In genomic region chr3:161863775-161864174, GRCh38 we compare ENCODE assay signal across 29 cellular contexts.
"Had no signal": no experiment of that assay in that cellular context is flagged by ENCODE, and none has a peak within 500 bp of the region (broad histone marks: within the 10 kb centered on the region; RNA-seq: fewer than 3 reads in every experiment).

No MANE protein-coding gene starts in this region.

- H3K9ac ChIP-seq: neural progenitor cell, parathyroid adenoma had no signal

- H3K36me3 ChIP-seq: neural progenitor cell, ovary, right lobe of liver, sigmoid colon, stomach, thoracic aorta, thyroid gland, tibial nerve, upper lobe of left lung, vagina had no signal

- ATAC-seq: naive thymus-derived CD4-positive, alpha-beta T cell; natural killer cell; psoas muscle; right cardiac atrium; right lobe of liver; stimulated activated effector memory CD8-positive, alpha-beta T cell treated with anti-CD3 and anti-CD28 coated beads, Interleukin-12 subunit alpha, Interleukin-12 subunit beta, amount 100 ng/mL, for 72 hours; stimulated activated naive B cell treated with anti-CD40 and anti-IgM and Interleukin-4, amounts not matched to agents 10 μg/mL and 1 μg/mL and 100 μg/mL, for 72 hours had no signal

- H3K27ac ChIP-seq: neural progenitor cell, ovary, parathyroid adenoma, psoas muscle, right lobe of liver, sigmoid colon, stomach, thoracic aorta, thyroid gland, tibial nerve, upper lobe of left lung, vagina had no signal

- H3K27me3 ChIP-seq: neural progenitor cell, ovary, right lobe of liver, sigmoid colon, stomach, thyroid gland, tibial nerve, upper lobe of left lung, vagina had no signal

- H3K36me3 Mint-ChIP-seq: naive thymus-derived CD4-positive, alpha-beta T cell; natural killer cell; neural progenitor cell; stimulated activated effector memory CD8-positive, alpha-beta T cell treated with anti-CD3 and anti-CD28 coated beads, Interleukin-12 subunit alpha, Interleukin-12 subunit beta, amount 100 ng/mL, for 72 hours; stimulated activated naive B cell treated with anti-CD40 and anti-IgM and Interleukin-4, amounts not matched to agents 10 μg/mL and 1 μg/mL and 100 μg/mL, for 72 hours had no signal

- H3K9me3 Mint-ChIP-seq: nephron; neural progenitor cell; stimulated activated naive B cell treated with anti-CD40 and anti-IgM and Interleukin-4, amounts not matched to agents 10 μg/mL and 1 μg/mL and 100 μg/mL, for 72 hours; stimulated activated naive CD8-positive, alpha-beta T cell treated with anti-CD3 and anti-CD28 coated beads, Interleukin-15, Interleukin-2, amounts not matched to agents 100 ng/mL and 50 ng/mL, for 24 hours had no signal

- H2AFZ ChIP-seq: neural progenitor cell, parathyroid adenoma had no signal

- DNase-seq: naive thymus-derived CD4-positive, alpha-beta T cell; natural killer cell; occipital lobe; ovary; posterior cingulate gyrus; psoas muscle; right cardiac atrium; right lobe of liver; sigmoid colon; small intestine; stimulated activated CD4-positive, alpha-beta T cell treated with anti-CD3 and anti-CD28 coated beads, Interleukin-15, amount 100 ng/mL, for 24 hours; stimulated activated CD4-positive, alpha-beta T cell treated with anti-CD3 and anti-CD28 coated beads, Interleukin-2, amount 100 ng/mL, for 24 hours; stimulated activated CD4-positive, alpha-beta T cell treated with anti-CD3 and anti-CD28 coated beads, Interleukin-2, amount 100 ng/mL, for 48 hours; stimulated activated CD4-positive, alpha-beta T cell treated with anti-CD3 and anti-CD28 coated beads, Interleukin-4, amount 100 ng/mL, for 4 hours; stimulated activated naive B cell treated with anti-CD40 and anti-IgM and Interleukin-4, amounts not matched to agents 10 μg/mL and 1 μg/mL and 100 μg/mL, for 72 hours; stimulated activated naive CD4-positive, alpha-beta T cell treated with Interleukin-2 at 50 U/mL for 16 hours; stomach; thyroid gland; trophoblast cell; upper lobe of left lung had no signal

- H3K9me3 ChIP-seq: ovary, psoas muscle, right lobe of liver, sigmoid colon, stomach, thoracic aorta, thyroid gland, tibial nerve, upper lobe of left lung, vagina had no signal

- H3K4me1 Mint-ChIP-seq: naive thymus-derived CD4-positive, alpha-beta T cell; natural killer cell; nephron; stimulated activated effector memory CD8-positive, alpha-beta T cell treated with anti-CD3 and anti-CD28 coated beads, Interleukin-12 subunit alpha, Interleukin-12 subunit beta, amount 100 ng/mL, for 72 hours; stimulated activated naive B cell treated with anti-CD40 and anti-IgM and Interleukin-4, amounts not matched to agents 10 μg/mL and 1 μg/mL and 100 μg/mL, for 72 hours had no signal

- H3K79me2 ChIP-seq: parathyroid adenoma had no signal

- H3K27ac Mint-ChIP-seq: naive thymus-derived CD4-positive, alpha-beta T cell; natural killer cell; nephron; neural progenitor cell; progenitor cell of endocrine pancreas; stimulated activated effector memory CD8-positive, alpha-beta T cell treated with anti-CD3 and anti-CD28 coated beads, Interleukin-12 subunit alpha, Interleukin-12 subunit beta, amount 100 ng/mL, for 72 hours; stimulated activated naive B cell treated with anti-CD40 and anti-IgM and Interleukin-4, amounts not matched to agents 10 μg/mL and 1 μg/mL and 100 μg/mL, for 72 hours; stimulated activated naive CD8-positive, alpha-beta T cell treated with anti-CD3 and anti-CD28 coated beads, Interleukin-15, Interleukin-2, amounts not matched to agents 100 ng/mL and 50 ng/mL, for 24 hours had no signal

- H3K4me1 ChIP-seq: parathyroid adenoma, psoas muscle, right lobe of liver, stomach, thyroid gland, tibial nerve, upper lobe of left lung, vagina had no signal

- H3K4me3 Mint-ChIP-seq: naive thymus-derived CD4-positive, alpha-beta T cell; natural killer cell; nephron; neural progenitor cell; stimulated activated effector memory CD8-positive, alpha-beta T cell treated with anti-CD3 and anti-CD28 coated beads, Interleukin-12 subunit alpha, Interleukin-12 subunit beta, amount 100 ng/mL, for 72 hours; stimulated activated naive B cell treated with anti-CD40 and anti-IgM and Interleukin-4, amounts not matched to agents 10 μg/mL and 1 μg/mL and 100 μg/mL, for 72 hours; stimulated activated naive CD8-positive, alpha-beta T cell treated with anti-CD3 and anti-CD28 coated beads, Interleukin-15, Interleukin-2, amounts not matched to agents 100 ng/mL and 50 ng/mL, for 24 hours had no signal

- H3K27me3 Mint-ChIP-seq: naive thymus-derived CD4-positive, alpha-beta T cell; progenitor cell of endocrine pancreas; stimulated activated naive B cell treated with anti-CD40 and anti-IgM and Interleukin-4, amounts not matched to agents 10 μg/mL and 1 μg/mL and 100 μg/mL, for 72 hours; stimulated activated naive CD8-positive, alpha-beta T cell treated with anti-CD3 and anti-CD28 coated beads, Interleukin-15, Interleukin-2, amounts not matched to agents 100 ng/mL and 50 ng/mL, for 24 hours had no signal

- H3K4me3 ChIP-seq: neural progenitor cell, ovary, psoas muscle, right lobe of liver, sigmoid colon, stomach, thoracic aorta, thyroid gland, tibial nerve, upper lobe of left lung, vagina had no signal

- H3K4me2 ChIP-seq: neural progenitor cell had no signal
